In genomic region chr2:240132651-240132980, GRCh38 we compare ENCODE assay signal across 19 cellular contexts. TPM values are rescaled to one million over a fixed set of nuclear protein-coding genes. Genes with fewer than 3 reads are reported as not detected.
DNase-seq lines count a peak whose midpoint lies in the region; ATAC-seq, FAIRE-seq and TF ChIP-seq lines count a peak whose summit lies in the region.
"Had no signal": no experiment of that assay in that cellular context is flagged by ENCODE, and none has a peak within 500 bp of the region (broad histone marks: within the 10 kb centered on the region; RNA-seq: fewer than 3 reads in every experiment).

No MANE protein-coding gene starts in this region.

- no peak overlapping the region for H3K27ac Mint-ChIP-seq in CD4-positive, alpha-beta T cell
- H3K27ac Mint-ChIP-seq in astrocyte (ENCODE audit: unreplicated experiment): peak overlapping the region; percentile 12

- no peak overlapping the region for H3K4me2 ChIP-seq in astrocyte (ENCODE audit: low read length)
- H3K4me2 ChIP-seq in trophoblast cell (ENCODE audit: low read length): no peak overlapping the region

- H3K27me3 ChIP-seq in CD4-positive, alpha-beta T cell (ENCODE audit: control insufficient read depth, insufficient read depth, low read length): no peaks in the 10 kb centered on the region
- no peaks in the 10 kb centered on the region for H3K27me3 ChIP-seq in astrocyte (ENCODE audit: insufficient read depth, low read length)
- no peaks in the 10 kb centered on the region for H3K27me3 ChIP-seq in trophoblast cell (ENCODE audit: insufficient read depth, low read length)

- FAIRE-seq in astrocyte (lab: Jason Lieb, UNC): no peak
- FAIRE-seq: H1, K562 had no signal

- H3K4me1 ChIP-seq in astrocyte (ENCODE audit: insufficient read depth, low read length): peaks cover 11% of the 10 kb centered on the region
- H3K4me1 ChIP-seq in trophoblast cell (ENCODE audit: control insufficient read depth in 1 of 2, insufficient read depth in 2 of 2, low read length in 2 of 2): peaks cover 12 to 14% of the 10 kb centered on the region in 2 experiments

- H2AFZ ChIP-seq in astrocyte (ENCODE audit: low read depth, low read length): no peak overlapping the region
- H2AFZ ChIP-seq in trophoblast cell (ENCODE audit: insufficient read depth, low read length, poor library complexity): no peak overlapping the region

- peak overlapping the region; percentile 84 for H3K4me3 Mint-ChIP-seq in CD4-positive, alpha-beta T cell
- no peak overlapping the region for H3K4me3 Mint-ChIP-seq in astrocyte (ENCODE audit: unreplicated experiment)

- H3K27ac ChIP-seq in CD4-positive, alpha-beta T cell (ENCODE audit: low read depth, low read length): no peak overlapping the region
- H3K27ac ChIP-seq in astrocyte (ENCODE audit: low read depth, low read length) (no peak overlapping the region), trophoblast cell (ENCODE audit: low read depth, low read length) (no peak overlapping the region)

- CTCF ChIA-PET in CD4-positive, alpha-beta T cell (lab: Charles Lee): no interaction called here

- peaks cover 7% of the 10 kb centered on the region for H3K79me1 ChIP-seq in trophoblast cell (ENCODE audit: low read length)

- no peak overlapping the region for H3K14ac ChIP-seq in trophoblast cell (ENCODE audit: low read length)

- no peak overlapping the region for H3K18ac ChIP-seq in trophoblast cell (ENCODE audit: low read length)

- peaks cover 37% of the 10 kb centered on the region for H3K36me3 ChIP-seq in astrocyte (ENCODE audit: insufficient read depth, low read length)
- peaks cover 57 to 59% of the 10 kb centered on the region in 2 experiments for H3K36me3 ChIP-seq in trophoblast cell (ENCODE audit: control insufficient read depth in 1 of 2, insufficient read depth in 2 of 2, low read length in 2 of 2)

- H3K23ac ChIP-seq in trophoblast cell (ENCODE audit: low read length): no peak overlapping the region

- no peak overlapping the region for H2BK12ac ChIP-seq in trophoblast cell (ENCODE audit: low read length)

- no peak overlapping the region for H4K12ac ChIP-seq in trophoblast cell (ENCODE audit: low read depth, low read length)

- H3K27me3 Mint-ChIP-seq in CD4-positive, alpha-beta T cell: no peaks in the 10 kb centered on the region
- H3K27me3 Mint-ChIP-seq in astrocyte (ENCODE audit: low read depth, unreplicated experiment): peaks cover 2% of the 10 kb centered on the region

- H3K9ac ChIP-seq in astrocyte (ENCODE audit: low read length) (no peak overlapping the region), trophoblast cell (ENCODE audit: low read length) (no peak overlapping the region)

- peaks cover 33% of the 10 kb centered on the region for H3K4me1 Mint-ChIP-seq in CD4-positive, alpha-beta T cell (ENCODE audit: low read depth)
- peaks cover 17% of the 10 kb centered on the region for H3K4me1 Mint-ChIP-seq in astrocyte (ENCODE audit: low read depth, unreplicated experiment)

- TF ChIP-seq CTCF in CD4-positive, alpha-beta T cell (IDR thresholded peaks at IDR 0.05): no peak
- no peak for TF ChIP-seq CTCF in astrocyte (IDR thresholded peaks at IDR 0.05; ENCODE audit: insufficient read depth, low read depth, low read length)

- peaks cover 79% of the 10 kb centered on the region for H3K36me3 Mint-ChIP-seq in CD4-positive, alpha-beta T cell (ENCODE audit: low read depth)
- peaks cover 9% of the 10 kb centered on the region for H3K36me3 Mint-ChIP-seq in astrocyte (ENCODE audit: low read depth, unreplicated experiment)

- intact Hi-C loops in CD4-positive, alpha-beta T cell (cut with DNase I, micrococcal nuclease): loop anchor here in 1 of 2 experiments (10.0 kb wide), 2 partner anchors 432 to 1708 kb away; partner anchors contain the start of genes ASB1, DUSP28 and RNPEPL1
- intact Hi-C loops in sciatic nerve (cut with DNase I): no loop called here

- peaks cover 38% of the 10 kb centered on the region for H4K20me1 ChIP-seq in astrocyte (ENCODE audit: insufficient read depth, low read length)

- no peak overlapping the region for H4K8ac ChIP-seq in trophoblast cell (ENCODE audit: low read depth, low read length)

- POLR2A ChIA-PET in CD4-positive, alpha-beta T cell (lab: Charles Lee): no interaction called here

- no peak for DNase-seq in CD4-positive, alpha-beta T cell
- DNase-seq in astrocyte (ENCODE audit: low read depth) (no peak), medulla oblongata (ENCODE audit: extremely low spot score) (peak; percentile 78), sciatic nerve (ENCODE audit: low spot score) (peak; percentile 15), trophoblast cell (no peak), NOMO-1 treated with dmso at 0.1 percent for 144 hours (lab: John Stamatoyannopoulos, UW; ENCODE audit: unreplicated experiment) (no peak), activated T-cell treated with anti-CD3 and anti-CD28 coated beads for 4 hours (no peak)
- DNase-seq: ACHN; AML-193; Caco-2; DMS153; NCI-H1417; NCI-H1930; NCI-H526 treated with DMSO at 0.1 percent for 48 hours; NK-92 treated with Interleukin-12 subunit alpha and Interleukin-12 subunit beta, amount 100 ng/mL, for 24 hours; OCI-M1; RPMI8226 had no signal

- no peak for ATAC-seq in CD4-positive, alpha-beta T cell (ENCODE audit: poor library complexity)
- ATAC-seq in sciatic nerve: no peak

- no peak overlapping the region for H3K4ac ChIP-seq in trophoblast cell (ENCODE audit: low read depth, low read length)

- H3K4me3 ChIP-seq in astrocyte (ENCODE audit: insufficient read depth, low read depth, low read length) (no peak overlapping the region), trophoblast cell (ENCODE audit: low read depth, low read length) (no peak overlapping the region)
- H3K4me3 ChIP-seq: K562 had no signal

- H2AK5ac ChIP-seq in trophoblast cell (ENCODE audit: low read length): no peak overlapping the region

- WGBS in trophoblast cell (ENCODE audit: extremely low coverage, insufficient coverage, insufficient read length): no CpG with 5 or more reads among the region's 5 CpGs

- H3K9me3 ChIP-seq in CD4-positive, alpha-beta T cell (ENCODE audit: control insufficient read depth, low read length): no peaks in the 10 kb centered on the region
- H3K9me3 ChIP-seq in astrocyte (ENCODE audit: insufficient read depth, low read depth, low read length) (no peaks in the 10 kb centered on the region), trophoblast cell (ENCODE audit: insufficient read depth, low read depth, low read length) (peaks cover 3% of the 10 kb centered on the region)
- H3K9me3 ChIP-seq: Caco-2 had no signal

- no peaks in the 10 kb centered on the region for H3K9me3 Mint-ChIP-seq in CD4-positive, alpha-beta T cell
- no peaks in the 10 kb centered on the region for H3K9me3 Mint-ChIP-seq in astrocyte (ENCODE audit: unreplicated experiment)

- H3K79me2 ChIP-seq in astrocyte (ENCODE audit: insufficient read depth, low read length) (peaks cover 37% of the 10 kb centered on the region), trophoblast cell (ENCODE audit: control insufficient read depth, insufficient read depth, low read length, poor library complexity) (peaks cover 10% of the 10 kb centered on the region)

- H2BK120ac ChIP-seq in trophoblast cell (ENCODE audit: insufficient read depth, low read length, poor library complexity): no peak overlapping the region

- no peak overlapping the region for H2BK5ac ChIP-seq in trophoblast cell (ENCODE audit: low read depth, low read length, poor library complexity)

- no peak overlapping the region for H4K91ac ChIP-seq in trophoblast cell (ENCODE audit: low read depth, low read length)

RNA-seq across cellular contexts. Expression of gene COPS9, which starts 3.5 kb away (rescaled TPM):
- total RNA-seq in CD4-positive, alpha-beta T cell: 10 to 100 TPM; 46.7 to 48.5 TPM
- total RNA-seq in astrocyte: 172 and 192 TPM in 2 replicates
- 124 TPM for total RNA-seq in sciatic nerve
- 226 and 232 TPM in 2 replicates for polyA plus RNA-seq in trophoblast cell (2013)

RNA-seq across cellular contexts. Expression of gene OTOS, which starts 7.8 kb away (rescaled TPM):
- not detected for total RNA-seq in CD4-positive, alpha-beta T cell
- not detected in 2 replicates for total RNA-seq in astrocyte
- total RNA-seq in sciatic nerve: not detected
- polyA plus RNA-seq in trophoblast cell (2013): not detected in 2 replicates
- total RNA-seq: Caco-2, H1, K562 had no signal
- polyA plus RNA-seq: K562 had no signal

Comparison
In these comparisons a context has a peak if more than half of its experiments do, and no peak if none do; other contexts are left out.
1. DNase-seq: peak in medulla oblongata (single experiment) and sciatic nerve (single experiment); none in CD4-positive, alpha-beta T cell (0 of 10), astrocyte (single experiment), trophoblast cell (0 of 2), NOMO-1 treated with dmso at 0.1 percent for 144 hours (single experiment) and activated T-cell treated with anti-CD3 and anti-CD28 coated beads for 4 hours (single experiment).